ENCODE assay signal across 7 cellular contexts in the genomic region with DNA sequence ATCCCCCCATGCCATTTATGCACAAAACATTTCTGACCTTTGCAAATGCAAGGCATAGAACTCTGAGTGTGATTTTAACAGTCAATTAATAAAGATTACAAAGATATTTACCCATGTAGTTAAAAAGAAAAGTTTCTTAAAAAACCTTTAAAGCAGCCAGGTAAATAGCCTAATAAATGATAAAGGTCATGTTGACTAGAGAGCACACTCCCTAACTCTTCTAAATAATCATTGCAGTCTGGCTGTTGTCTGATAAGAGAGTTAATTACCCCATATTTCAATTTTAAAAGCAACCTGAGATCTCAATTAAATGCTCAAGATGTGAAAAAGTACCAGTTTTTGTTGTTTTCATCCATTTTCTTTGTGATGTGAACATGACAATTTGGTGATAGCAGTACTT.
"Had no signal": no experiment of that assay in that cellular context is flagged by ENCODE, and none has a peak within 500 bp of the region (broad histone marks: within the 10 kb centered on the region; RNA-seq: fewer than 3 reads in every experiment).

No MANE protein-coding gene starts in this region.

- FAIRE-seq: HTR-8/SVneo had no signal

- H2AFZ ChIP-seq: GM23338 had no signal

- DNase-seq: H7, HFFc6, KBM-7 had no signal

- H3K36me3 ChIP-seq: HAP-1 had no signal

- ATAC-seq: GM23338, HCT116 had no signal

- H3K4me3 ChIP-seq: GM23338, HAP-1 had no signal

- H3K4me1 ChIP-seq: HAP-1 had no signal

- H3K9me3 ChIP-seq: HAP-1 had no signal

- H3K4me2 ChIP-seq: GM23338 had no signal
